10 cellular contexts compared by ENCODE assay signal in genomic region chr9:106717686-106718085, GRCh38.
DNase-seq lines count a peak whose midpoint lies in the region; ATAC-seq and TF ChIP-seq lines count a peak whose summit lies in the region.
"Had no signal": no experiment of that assay in that cellular context is flagged by ENCODE, and none has a peak within 500 bp of the region (broad histone marks: within the 10 kb centered on the region; RNA-seq: fewer than 3 reads in every experiment).

No MANE protein-coding gene starts in this region.

- TF ChIP-seq CTCF in brain microvascular endothelial cell (IDR thresholded peaks at IDR 0.05; ENCODE audit: low read depth, low read length, missing control alignments) (peak; percentile 24), kidney epithelial cell (IDR thresholded peaks at IDR 0.05; ENCODE audit: insufficient read depth, low read length, poor library complexity, severe bottlenecking) (peak; percentile 14)

- H3K27ac ChIP-seq in ACC112 (ENCODE audit: low read depth, low read length): peak overlapping the region; percentile 79
- peak overlapping the region; percentile 82 for H3K27ac ChIP-seq in brain microvascular endothelial cell

- peak overlapping the region; percentile 76 for H2AFZ ChIP-seq in ACC112 (ENCODE audit: low read length, unreplicated experiment)

- ATAC-seq in HG03439 (IDR thresholded peaks at IDR 0.05; ENCODE audit: unreplicated experiment): no peak
- no peak for ATAC-seq in GM21381 (IDR thresholded peaks at IDR 0.05; ENCODE audit: unreplicated experiment)

- in situ Hi-C loops in brain microvascular endothelial cell (cut with HindIII; ENCODE audit: low pct_ligation_motif_present, low sequenced_read_pairs): no loop called here

- H3K36me3 ChIP-seq in ACC112 (ENCODE audit: insufficient read depth, low read length) (no peaks in the 10 kb centered on the region), brain microvascular endothelial cell (replicated peaks) (no peaks in the 10 kb centered on the region), kidney epithelial cell (ENCODE audit: control insufficient read depth, insufficient read depth, low read length) (no peaks in the 10 kb centered on the region)

- H3K27me3 ChIP-seq in ACC112 (ENCODE audit: insufficient read depth, low read length): no peaks in the 10 kb centered on the region
- H3K27me3 ChIP-seq in brain microvascular endothelial cell (replicated peaks): no peaks in the 10 kb centered on the region
- H3K27me3 ChIP-seq in kidney epithelial cell (ENCODE audit: control insufficient read depth, insufficient read depth, low read length): no peaks in the 10 kb centered on the region

- DNase-seq in HK-2 (ENCODE audit: unreplicated experiment): peak; percentile 14
- DNase-seq in brain microvascular endothelial cell: peak; percentile 83
- peak; percentile 53 for DNase-seq in kidney epithelial cell (ENCODE audit: low read depth)
- no peak for DNase-seq in pons (ENCODE audit: low spot score)
- no peak for DNase-seq in hepatic stellate cell (ENCODE audit: low spot score)
- DNase-seq: activated naive CD4-positive, alpha-beta T cell treated with Interleukin-2 at 50 U/mL for 16 hours; CD4-positive, CD25-positive, alpha-beta regulatory T cell had no signal

- H3K79me2 ChIP-seq in ACC112 (ENCODE audit: control insufficient read depth, insufficient read depth, low read length, unreplicated experiment): no peaks in the 10 kb centered on the region

- H3K4me3 ChIP-seq in ACC112 (ENCODE audit: low read depth, low read length) (peak overlapping the region; percentile 47; the same call in 1 of the 2 replicates), brain microvascular endothelial cell (ENCODE audit: low read depth, low read length) (no peak overlapping the region), kidney epithelial cell (ENCODE audit: low read depth, low read length) (no peak overlapping the region)

- peaks cover 29% of the 10 kb centered on the region for H3K4me1 ChIP-seq in ACC112 (ENCODE audit: control insufficient read depth, insufficient read depth, low read length, unreplicated experiment)

Comparison
In these comparisons a context has a peak if more than half of its experiments do, and no peak if none do; other contexts are left out.
1. DNase-seq: peak in HK-2 (single experiment), brain microvascular endothelial cell (single experiment) and kidney epithelial cell (single experiment); none in pons (single experiment) and hepatic stellate cell (single experiment).